17 cellular contexts compared by ENCODE assay signal in the genomic region with DNA sequence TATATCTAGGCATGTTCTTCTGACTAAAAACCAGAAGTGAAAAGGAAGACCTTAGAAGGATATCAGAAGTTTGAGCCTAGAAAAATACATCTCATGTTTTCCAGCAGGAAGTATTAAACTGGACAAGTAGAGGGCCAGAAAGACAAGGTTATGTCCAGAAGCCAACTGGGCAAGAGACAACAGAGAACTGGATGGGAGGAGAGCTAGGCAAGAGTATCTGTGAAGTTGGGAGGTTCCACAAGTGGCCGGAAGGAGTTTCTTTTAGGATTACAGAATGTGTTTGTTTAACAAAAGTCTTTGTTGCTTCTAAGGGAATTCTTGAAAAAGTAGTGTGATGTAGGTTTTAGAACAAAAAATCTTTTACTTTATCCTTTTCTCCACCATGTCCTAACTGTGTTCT.
"Had no signal": no experiment of that assay in that cellular context is flagged by ENCODE, and none has a peak within 500 bp of the region (broad histone marks: within the 10 kb centered on the region; RNA-seq: fewer than 3 reads in every experiment).

No MANE protein-coding gene starts in this region.

- H3K4me3 ChIP-seq: esophagus muscularis mucosa, gastroesophageal sphincter, lung, sigmoid colon, upper lobe of left lung, vagina had no signal

- H3K9me3 ChIP-seq: neutrophil, sigmoid colon, vagina had no signal

- FAIRE-seq: endometrium, keratinocyte, small intestine had no signal

- H3K4me3 Mint-ChIP-seq: naive thymus-derived CD4-positive, alpha-beta T cell had no signal

- H3K27me3 ChIP-seq: esophagus muscularis mucosa, gastroesophageal sphincter, sigmoid colon, upper lobe of left lung, vagina had no signal

- H3K27ac Mint-ChIP-seq: naive thymus-derived CD4-positive, alpha-beta T cell had no signal

- H3K4me1 ChIP-seq: esophagus muscularis mucosa, gastroesophageal sphincter, sigmoid colon, upper lobe of left lung, vagina had no signal

- H3K27ac ChIP-seq: esophagus muscularis mucosa, gastroesophageal sphincter, neutrophil, sigmoid colon, upper lobe of left lung, vagina had no signal

- H3K36me3 ChIP-seq: esophagus muscularis mucosa, gastroesophageal sphincter, neutrophil, sigmoid colon, upper lobe of left lung, vagina had no signal

- DNase-seq: cortex of kidney; effector memory CD4-positive, alpha-beta T cell; glutamatergic neuron; naive thymus-derived CD4-positive, alpha-beta T cell; posterior cingulate gyrus; small intestine; stimulated activated CD4-positive, alpha-beta T cell treated with anti-CD3 and anti-CD28 coated beads, Interleukin-12 subunit alpha, Interleukin-12 subunit beta, amount 100 ng/mL, for 4 hours; stimulated activated naive CD4-positive, alpha-beta T cell treated with Interleukin-2 at 50 U/mL for 16 hours had no signal
